ENCODE assay signal across 24 cellular contexts in genomic region chr11:17771415-17771814, GRCh38. TPM values are rescaled to one million over a fixed set of nuclear protein-coding genes. Genes with fewer than 3 reads are reported as not detected.
"Had no signal": no experiment of that assay in that cellular context is flagged by ENCODE, and none has a peak within 500 bp of the region (broad histone marks: within the 10 kb centered on the region; RNA-seq: fewer than 3 reads in every experiment).

No MANE protein-coding gene starts in this region.

- FAIRE-seq: RCC 7860 had no signal

- H3K9me3 ChIP-seq: MG63, SJSA1 had no signal

- H3K27ac ChIP-seq: SJSA1, SK-N-MC had no signal

- H3K4me3 ChIP-seq: MG63, SJSA1, SK-N-MC had no signal

- H3K4me1 ChIP-seq: SJSA1 had no signal

- DNase-seq: Karpas-422, KG1, MG63, NCI-H1092, NCI-H1105 treated with DMSO at 0.1 percent for 48 hours, NCI-H1417 treated with DMSO at 0.1 percent for 48 hours, NCI-H146, NCI-H1694 treated with DMSO at 0.1 percent for 48 hours, NCI-H1930, NCI-H2081, NCI-H2107, NCI-H2227 treated with DMSO at 0.1 percent for 48 hours, NCI-H524, NCI-H526 treated with DMSO at 0.1 percent for 48 hours, NCI-H774, Right ventricle myocardium superior, RPMI8226, SIG-M5 had no signal

- H3K36me3 ChIP-seq: MG63, SJSA1 had no signal

RNA-seq across cellular contexts. Expression of gene KCNC1, which starts 36.8 kb away (rescaled TPM):
- total RNA-seq: HT-29, IMR-90, NCI-H460, Right ventricle myocardium superior, SJSA1 had no signal

RNA-seq across cellular contexts. Expression of gene MYOD1, which starts 52.0 kb away (rescaled TPM):
- total RNA-seq: HT-29, IMR-90, Right ventricle myocardium superior, SJSA1 had no signal
- polyA plus RNA-seq: IMR-90 had no signal
